Comparison of ENCODE assay signal across 1 cellular context in genomic region chr11:114289779-114290178, GRCh38.
TF ChIP-seq lines count a peak whose summit lies in the region.

No MANE protein-coding gene starts in this region.

TF ChIP-seq in H1, 55 proteins besides CTCF, POLR2A, EP300 and RAD21 (continued from another document):
- TF ChIP-seq, protein P1, sequence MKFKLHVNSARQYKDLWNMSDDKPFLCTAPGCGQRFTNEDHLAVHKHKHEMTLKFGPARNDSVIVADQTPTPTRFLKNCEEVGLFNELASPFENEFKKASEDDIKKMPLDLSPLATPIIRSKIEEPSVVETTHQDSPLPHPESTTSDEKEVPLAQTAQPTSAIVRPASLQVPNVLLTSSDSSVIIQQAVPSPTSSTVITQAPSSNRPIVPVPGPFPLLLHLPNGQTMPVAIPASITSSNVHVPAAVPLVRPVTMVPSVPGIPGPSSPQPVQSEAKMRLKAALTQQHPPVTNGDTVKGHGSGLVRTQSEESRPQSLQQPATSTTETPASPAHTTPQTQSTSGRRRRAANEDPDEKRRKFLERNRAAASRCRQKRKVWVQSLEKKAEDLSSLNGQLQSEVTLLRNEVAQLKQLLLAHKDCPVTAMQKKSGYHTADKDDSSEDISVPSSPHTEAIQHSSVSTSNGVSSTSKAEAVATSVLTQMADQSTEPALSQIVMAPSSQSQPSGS (IDR thresholded peaks at IDR 0.05; ENCODE audit: low read length) = no peak
- no peak for TF ChIP-seq GABPA (IDR thresholded peaks at IDR 0.05; ENCODE audit: borderline replicate concordance, insufficient read depth, low read length)
